In the genomic region with DNA sequence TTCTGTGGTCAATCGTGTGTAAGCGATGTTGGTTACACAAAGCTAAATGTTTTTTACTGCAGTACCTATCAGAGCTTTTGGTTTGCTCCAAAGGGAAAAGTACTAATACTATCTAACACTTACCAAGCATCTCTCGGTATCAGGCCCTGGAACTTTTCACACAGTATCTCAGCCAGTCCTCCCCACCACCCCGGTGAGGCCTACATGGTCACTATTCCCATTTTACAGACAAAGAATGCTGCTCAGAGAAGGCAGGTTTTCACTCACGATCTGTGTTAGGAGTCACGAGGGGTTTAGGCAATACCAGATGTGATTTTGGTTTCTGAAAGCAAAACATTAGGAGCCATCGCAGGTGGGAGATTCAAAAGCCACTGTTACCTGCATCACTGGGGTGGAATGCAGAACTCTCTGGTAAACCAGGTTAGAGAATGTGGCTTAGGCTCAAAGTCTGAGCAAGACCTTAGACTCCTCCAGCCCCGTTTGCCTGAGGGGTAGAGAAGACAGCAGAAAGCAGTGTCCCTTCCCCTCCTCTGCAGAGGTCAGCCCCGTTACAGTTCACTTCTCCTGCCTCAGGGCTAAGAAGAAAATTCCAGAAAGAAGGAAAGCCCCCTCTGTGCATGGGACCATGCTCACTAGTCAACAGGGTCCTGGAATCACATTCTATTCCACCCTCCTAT, we compare ENCODE assay signal across 15 cellular contexts. TPM values are rescaled to one million over a fixed set of nuclear protein-coding genes. Genes with fewer than 3 reads are reported as not detected.
DNase-seq lines count a peak whose midpoint lies in the region; ATAC-seq and TF ChIP-seq lines count a peak whose summit lies in the region.
"Had no signal": no experiment of that assay in that cellular context is flagged by ENCODE, and none has a peak within 500 bp of the region (broad histone marks: within the 10 kb centered on the region; RNA-seq: fewer than 3 reads in every experiment).

No MANE protein-coding gene starts in this region.

- no peak for ATAC-seq in HG03280 (IDR thresholded peaks at IDR 0.05; ENCODE audit: unreplicated experiment)
- ATAC-seq: K562 had no signal

- H3K9me3 Mint-ChIP-seq in H9, result no peaks in the 10 kb centered on the region
- H3K9me3 Mint-ChIP-seq: CD4-positive, alpha-beta T cell had no signal

- H4K20me1 ChIP-seq in H9 (ENCODE audit: control insufficient read depth, insufficient read depth, insufficient read length), result no peaks in the 10 kb centered on the region

- no peaks in the 10 kb centered on the region; the same call in none of the 2 replicates for H3K4me1 ChIP-seq in H9 (ENCODE audit: insufficient read depth, low read length)
- no peaks in the 10 kb centered on the region for H3K4me1 ChIP-seq in colonic mucosa

- H2BK12ac ChIP-seq in H9 (ENCODE audit: insufficient read length, low read depth, low read length), result no peak overlapping the region

- H3K23me2 ChIP-seq in H9 (ENCODE audit: insufficient read length, low read depth, low read length, poor library complexity, severe bottlenecking), result no peaks in the 10 kb centered on the region

- H3K23ac ChIP-seq in H9 (ENCODE audit: insufficient read length, low read depth, low read length), result no peak overlapping the region

- H3K27me3 Mint-ChIP-seq in H9 (ENCODE audit: low read depth), result no peaks in the 10 kb centered on the region
- H3K27me3 Mint-ChIP-seq: B cell; CD4-positive, alpha-beta T cell had no signal

- H3K9ac ChIP-seq in H9 (ENCODE audit: extremely low read depth, insufficient read length, low read length) (no peak overlapping the region), colonic mucosa (ENCODE audit: low read depth in 2 of 2, low read length in 2 of 2) (no peak overlapping the region)

- no peak overlapping the region for H2BK120ac ChIP-seq in H9 (ENCODE audit: low read depth, low read length, poor library complexity, severe bottlenecking)

- H2BK20ac ChIP-seq in H9 (ENCODE audit: low read depth, low read length, poor library complexity, severe bottlenecking), result no peak overlapping the region

- H3K27me3 ChIP-seq in H9 (ENCODE audit: insufficient read depth, low read length), result no peaks in the 10 kb centered on the region
- H3K27me3 ChIP-seq in colonic mucosa, result no peaks in the 10 kb centered on the region

- peaks cover 2% of the 10 kb centered on the region; the same call in 1 of the 2 replicates for H3K79me2 ChIP-seq in H9 (ENCODE audit: insufficient read depth, low read length)

- peaks cover 34 to 36% of the 10 kb centered on the region in 2 experiments for H3K4me1 Mint-ChIP-seq in H9

- H3T11ph ChIP-seq in H9 (ENCODE audit: low read length), result no peak overlapping the region

- H2BK5ac ChIP-seq in H9 (ENCODE audit: insufficient read length, low read length), result no peak overlapping the region

- no peak overlapping the region for H3K4me2 ChIP-seq in H9 (ENCODE audit: insufficient read depth, insufficient read length, low read length)

- no peak overlapping the region for H3K27ac ChIP-seq in H9 (ENCODE audit: insufficient read length, low read depth, low read length)
- H3K27ac ChIP-seq in colonic mucosa, result no peak overlapping the region

- H3K9me3 ChIP-seq in H9 (ENCODE audit: control insufficient read depth, low read depth, low read length) (no peaks in the 10 kb centered on the region), colonic mucosa (no peaks in the 10 kb centered on the region)

- H4K91ac ChIP-seq in H9 (ENCODE audit: insufficient read length, low read depth, low read length), result no peak overlapping the region

- H4K5ac ChIP-seq in H9 (ENCODE audit: insufficient read length, low read depth, low read length), result no peak overlapping the region

- H3K56ac ChIP-seq in H9 (ENCODE audit: insufficient read length, low read depth, low read length), result no peak overlapping the region

- H2AK5ac ChIP-seq in H9 (ENCODE audit: insufficient read length, low read length), result no peak overlapping the region

- no peaks in the 10 kb centered on the region for H3K79me1 ChIP-seq in H9 (ENCODE audit: insufficient read depth, low read depth, low read length, poor library complexity, severe bottlenecking)

- intact Hi-C loops in colonic mucosa (cut with DNase I), result no loop called here
- intact Hi-C loops in posterior vena cava (cut with DNase I), result no loop called here

- no peak overlapping the region for H3K4me3 ChIP-seq in colonic mucosa
- H3K4me3 ChIP-seq: K562 had no signal

- no peak for TF ChIP-seq CTCF in H9 (conservative IDR thresholded peaks at IDR 0.05)
- TF ChIP-seq CTCF in colonic mucosa (IDR thresholded peaks at IDR 0.05), result no peak

- no peak overlapping the region for H3K4me3 Mint-ChIP-seq in H9
- H3K4me3 Mint-ChIP-seq: B cell; CD4-positive, alpha-beta T cell had no signal

- no peaks in the 10 kb centered on the region for H3K36me3 ChIP-seq in colonic mucosa

- H3K4ac ChIP-seq in H9 (ENCODE audit: low read depth, low read length), result no peak overlapping the region

- no peak overlapping the region for H3K14ac ChIP-seq in H9 (ENCODE audit: insufficient read depth, low read length)

- no peak overlapping the region for H2AFZ ChIP-seq in H9 (ENCODE audit: low read length)

- H3K36me3 Mint-ChIP-seq in H9 (ENCODE audit: insufficient read depth in 1 of 3, low read depth in 3 of 3), result peaks cover 4 to 10% (median 5%) of the 10 kb centered on the region in 3 experiments; a peak in 5 of 7 replicates

- no peak for DNase-seq in H9
- DNase-seq in colonic mucosa, result peak; percentile 7
- DNase-seq in islet precursor cell, result peak; percentile 79
- DNase-seq in posterior vena cava (ENCODE audit: low spot score), result peak; percentile 40
- no peak for DNase-seq in OCI-M1 (lab: John Stamatoyannopoulos, UW)
- DNase-seq in NCI-H526 treated with DMSO at 0.1 percent for 48 hours (lab: John Stamatoyannopoulos, UW), result no peak
- DNase-seq in NCI-H1092 (lab: John Stamatoyannopoulos, UW), result no peak
- DNase-seq: C1 segment of cervical spinal cord; Calu3; CD4-positive, alpha-beta T cell; DMS 273 treated with DMSO at 0.1 percent for 48 hours; H7 had no signal

- no peak overlapping the region for H3K18ac ChIP-seq in H9 (ENCODE audit: insufficient read length, low read depth, low read length)

- H2BK15ac ChIP-seq in H9 (ENCODE audit: low read depth, low read length), result no peak overlapping the region

- H3K27ac Mint-ChIP-seq in H9, result peak overlapping the region in 2 of 3 experiments; percentile 39 to 59; a peak in 1 of 7 replicates
- H3K27ac Mint-ChIP-seq: B cell; CD4-positive, alpha-beta T cell had no signal

- H4K8ac ChIP-seq in H9 (replicated peaks; ENCODE audit: insufficient read length, low read depth, low read length), result no peak overlapping the region

- no CpG with 5 or more reads among the region's 9 CpGs for WGBS in H9 (ENCODE audit: extremely low coverage, insufficient read length, low lambda C conversion rate)

RNA-seq across cellular contexts. Expression of a gene that starts 57.2 kb away (rescaled TPM):
- 22.7 and 23.0 TPM in 2 replicates for total RNA-seq in H9 (2021)
- 10 to 100 TPM in 1 of 2 donors, 1 to 10 TPM in 1; 8.3 to 10.9 TPM for total RNA-seq in colonic mucosa
- total RNA-seq in posterior vena cava, result 10 to 100 TPM; 11.3 to 15.7 TPM

Comparison
In these comparisons a context has a peak if more than half of its experiments do, and no peak if none do; other contexts are left out.
1. DNase-seq: peak in colonic mucosa (single experiment), islet precursor cell (single experiment) and posterior vena cava (single experiment); none in H9 (single experiment), OCI-M1 (single experiment), NCI-H526 treated with DMSO at 0.1 percent for 48 hours (single experiment) and NCI-H1092 (single experiment).